In the genomic region with DNA sequence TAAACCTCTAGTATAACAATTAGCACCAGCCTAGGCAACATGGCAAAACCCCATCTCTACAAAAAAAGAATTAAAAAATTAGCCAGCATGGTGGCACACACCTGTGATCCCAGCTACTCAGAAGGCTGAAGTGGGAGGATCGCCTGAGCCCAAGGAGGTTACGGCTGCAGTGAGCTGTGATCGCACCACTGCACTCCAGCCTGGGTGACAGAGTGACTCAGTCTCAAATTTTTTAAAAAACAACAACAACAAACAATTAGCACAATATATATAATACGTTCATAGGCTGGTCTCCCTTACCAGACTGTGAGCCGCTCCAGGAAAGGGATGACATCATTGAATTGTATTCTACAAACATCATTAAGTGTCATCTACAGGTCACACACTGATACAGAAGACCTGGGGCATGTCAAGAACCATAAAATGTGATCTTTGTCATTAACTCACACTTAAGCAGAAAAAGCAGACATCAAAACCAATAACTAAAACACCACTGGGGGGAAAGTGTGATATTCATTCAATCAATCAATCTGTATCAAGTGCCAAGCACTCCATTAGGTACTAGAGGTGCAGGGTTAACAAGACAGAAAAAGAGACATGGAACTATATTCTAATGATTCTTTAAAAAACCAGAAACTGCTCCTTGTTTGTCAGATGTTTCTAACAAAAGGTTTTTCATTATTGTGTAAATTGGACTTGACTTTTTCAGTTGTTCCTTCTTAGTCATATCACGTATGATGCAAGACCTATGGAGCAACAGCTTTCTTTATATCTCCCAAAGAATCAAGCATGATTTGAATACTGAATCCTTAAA, we compare ENCODE assay signal across 14 cellular contexts. TPM values are rescaled to one million over a fixed set of nuclear protein-coding genes. Genes with fewer than 3 reads are reported as not detected.
DNase-seq lines count a peak whose midpoint lies in the region; FAIRE-seq and TF ChIP-seq lines count a peak whose summit lies in the region.
"Had no signal": no experiment of that assay in that cellular context is flagged by ENCODE, and none has a peak within 500 bp of the region (broad histone marks: within the 10 kb centered on the region; RNA-seq: fewer than 3 reads in every experiment).

No MANE protein-coding gene starts in this region.

- H3K27ac ChIP-seq in A673 (ENCODE audit: low read depth, low read length, poor library complexity, severe bottlenecking) (no peak overlapping the region), keratinocyte (ENCODE audit: control insufficient read depth, insufficient read depth, low read length) (no peak overlapping the region)

- H3K9me3 Mint-ChIP-seq in activated CD4-positive, alpha-beta memory T cell treated with anti-CD3 and anti-CD28 coated beads for 36 hours: no peaks in the 10 kb centered on the region
- H3K9me3 Mint-ChIP-seq: endodermal cell, GM23338 had no signal

- H2AFZ ChIP-seq in keratinocyte (ENCODE audit: control insufficient read depth, low read length): no peak overlapping the region
- H2AFZ ChIP-seq: GM23338 had no signal

- no peak overlapping the region for H3K9ac ChIP-seq in keratinocyte (ENCODE audit: control insufficient read depth, extremely low read depth, insufficient read depth, low read length)

- H3K36me3 ChIP-seq in A673 (ENCODE audit: insufficient read depth, low read length, poor library complexity, severe bottlenecking): no peaks in the 10 kb centered on the region
- H3K36me3 ChIP-seq in keratinocyte (ENCODE audit: control insufficient read depth in 2 of 2, extremely low read depth in 1 of 2, insufficient read depth in 2 of 2, low read length in 2 of 2): no peaks in the 10 kb centered on the region

- H3K4me3 Mint-ChIP-seq in activated CD4-positive, alpha-beta memory T cell treated with anti-CD3 and anti-CD28 coated beads for 36 hours: no peak overlapping the region
- H3K4me3 Mint-ChIP-seq: endodermal cell, GM23338 had no signal

- CTCF ChIA-PET in A673 (lab: Charles Lee): no interaction called here
- CTCF ChIA-PET in activated CD4-positive, alpha-beta memory T cell treated with anti-CD3 and anti-CD28 coated beads for 36 hours (lab: Charles Lee): interaction anchor here (1.0 to 5.5 kb wide), 3 partner anchors 18 to 130 kb away, joined by 3 to 39 read pairs (median 6); a partner anchor contains a TSS

- H3K9me3 ChIP-seq in A673 (ENCODE audit: low read depth, low read length, poor library complexity, severe bottlenecking) (no peaks in the 10 kb centered on the region), keratinocyte (ENCODE audit: control insufficient read depth, low read depth, low read length) (no peaks in the 10 kb centered on the region)

- POLR2A ChIA-PET in A673 (lab: Charles Lee; ENCODE audit: low non-redundant PET): no interaction called here
- POLR2A ChIA-PET in activated CD4-positive, alpha-beta memory T cell treated with anti-CD3 and anti-CD28 coated beads for 36 hours (lab: Charles Lee): interaction anchor here (1.0 to 3.7 kb wide), 2 partner anchors 11 to 14 kb away, joined by 3 to 15 read pairs; no protein-coding TSS in a partner anchor

- intact Hi-C loops in A673 (cut with micrococcal nuclease; ENCODE audit: unreplicated experiment): no loop called here
- intact Hi-C loops in activated CD4-positive, alpha-beta memory T cell treated with anti-CD3 and anti-CD28 coated beads for 36 hours (cut with micrococcal nuclease): no loop called here

- no peaks in the 10 kb centered on the region for H3K79me2 ChIP-seq in keratinocyte (ENCODE audit: control insufficient read depth, insufficient read depth, low read length)

- H3K4me1 Mint-ChIP-seq in activated CD4-positive, alpha-beta memory T cell treated with anti-CD3 and anti-CD28 coated beads for 36 hours (ENCODE audit: low read depth): peaks cover 44% of the 10 kb centered on the region

- no peaks in the 10 kb centered on the region for H4K20me1 ChIP-seq in keratinocyte (ENCODE audit: control insufficient read depth, extremely low read depth, insufficient read depth, low read length)

- no peaks in the 10 kb centered on the region for H3K27me3 Mint-ChIP-seq in activated CD4-positive, alpha-beta memory T cell treated with anti-CD3 and anti-CD28 coated beads for 36 hours

- H3K4me3 ChIP-seq in A673 (ENCODE audit: low read depth, low read length, poor library complexity, severe bottlenecking) (no peak overlapping the region), keratinocyte (ENCODE audit: control insufficient read depth in 2 of 3, extremely low read depth in 1 of 3, insufficient read depth in 2 of 3, low read depth in 1 of 3, low read length in 3 of 3) (no peak overlapping the region)
- H3K4me3 ChIP-seq: GM23338 had no signal

- H3K27me3 ChIP-seq in A673 (replicated peaks; ENCODE audit: insufficient read depth, low read depth, low read length, poor library complexity): no peaks in the 10 kb centered on the region
- no peaks in the 10 kb centered on the region for H3K27me3 ChIP-seq in keratinocyte (ENCODE audit: control insufficient read depth, extremely low read depth, insufficient read depth, low read length)

- peaks cover 3% of the 10 kb centered on the region for H3K4me1 ChIP-seq in A673 (ENCODE audit: insufficient read depth, low read length, poor library complexity, severe bottlenecking)
- H3K4me1 ChIP-seq in keratinocyte (ENCODE audit: control insufficient read depth, extremely low read depth, insufficient read depth, low read length): peaks cover 11% of the 10 kb centered on the region

- peak overlapping the region; percentile 24 for H3K27ac Mint-ChIP-seq in activated CD4-positive, alpha-beta memory T cell treated with anti-CD3 and anti-CD28 coated beads for 36 hours
- H3K27ac Mint-ChIP-seq: endodermal cell, GM23338 had no signal

- H3K36me3 Mint-ChIP-seq in activated CD4-positive, alpha-beta memory T cell treated with anti-CD3 and anti-CD28 coated beads for 36 hours: peaks cover 5% of the 10 kb centered on the region

- peak overlapping the region; percentile 38 for H3K4me2 ChIP-seq in keratinocyte (ENCODE audit: control insufficient read depth, extremely low read depth, insufficient read depth, low read depth, low read length)
- H3K4me2 ChIP-seq: GM23338 had no signal

- BruUV-seq in A673 (replicated peaks; lab: Mats Ljungman, UMichigan): no TSS peak

- dilution Hi-C loops in keratinocyte (cut with MboI; ENCODE audit: extremely low pct_ligation_motif_present, low sequenced_read_pairs): no loop called here

- peak; percentile 45 for DNase-seq in A673 (ENCODE audit: low spot score)
- DNase-seq in HCEC 1CT: peak; percentile 84
- no peak for DNase-seq in activated CD4-positive, alpha-beta memory T cell treated with anti-CD3 and anti-CD28 coated beads for 36 hours
- DNase-seq in keratinocyte (ENCODE audit: low read depth, low spot score): no peak
- DNase-seq in NK-92 (lab: John Stamatoyannopoulos, UW; ENCODE audit: unreplicated experiment): no peak
- DNase-seq in globus pallidus (ENCODE audit: low spot score): no peak
- DNase-seq in epidermal melanocyte (ENCODE audit: insufficient read length, low spot score): no peak
- DNase-seq in pons (ENCODE audit: low spot score): no peak
- DNase-seq: activated CD4-positive, CD25-positive, alpha-beta regulatory T cell; endodermal cell; NCI-H1105 treated with DMSO at 0.1 percent for 48 hours; substantia nigra had no signal

- peak; percentile 34 for FAIRE-seq in keratinocyte (lab: Jason Lieb, UNC)

- TF ChIP-seq CTCF in A673 (conservative IDR thresholded peaks at IDR 0.05; ENCODE audit: low read depth, low read length) (no peak), keratinocyte (optimal IDR thresholded peaks at IDR 0.05 in 1 of 3, IDR thresholded peaks at IDR 0.05 in 1 of 3, conservative IDR thresholded peaks at IDR 0.05 in 1 of 3; ENCODE audit: extremely low read depth in 1 of 3, insufficient read depth in 2 of 3, low read length in 3 of 3) (no peak)

- no peaks in the 10 kb centered on the region for H3K9me1 ChIP-seq in keratinocyte (ENCODE audit: control insufficient read depth, extremely low read depth, insufficient read depth, low read length)

RNA-seq across cellular contexts. Expression of a gene that starts 17.8 kb away (rescaled TPM):
- total RNA-seq in A673 (2021): 4.9 and 5.4 TPM in 2 replicates
- total RNA-seq in activated CD4-positive, alpha-beta memory T cell treated with anti-CD3 and anti-CD28 coated beads for 36 hours: 10 to 100 TPM; 13.2 to 13.8 TPM
- polyA plus RNA-seq in keratinocyte: 2.5 to 3.4 TPM (median 2.5 TPM) in 3 replicates
- 2.5 TPM for polyA plus RNA-seq in keratinocyte (2011; ENCODE audit: low read depth)
- 1.5 and 2.4 TPM in 2 replicates for polyA plus RNA-seq in keratinocyte (2011; cell fraction: cytosol; rRNA removed)
- polyA plus RNA-seq in keratinocyte (2011; cell fraction: nucleus; rRNA removed): 3.5 TPM in 2 replicates
- 2.4 and 2.9 TPM in 2 replicates for polyA plus RNA-seq in keratinocyte (2012; ENCODE audit: low replicate concordance)
- polyA minus RNA-seq in keratinocyte: 1.2 to 5.5 TPM (median 2.8 TPM) in 3 replicates
- 2.3 TPM for polyA minus RNA-seq in keratinocyte (2011; cell fraction: cytosol; rRNA and poly(A)+ RNA removed)
- 3.4 and 5.9 TPM in 2 replicates for polyA minus RNA-seq in keratinocyte (2011; cell fraction: nucleus; rRNA and poly(A)+ RNA removed)
- total RNA-seq: G401 had no signal

RNA-seq across cellular contexts. Expression of a gene that starts 48.0 kb away (rescaled TPM):
- 6.2 and 7.4 TPM in 2 replicates for total RNA-seq in A673 (2021)
- 1 to 10 TPM; 5.4 to 6.4 TPM for total RNA-seq in activated CD4-positive, alpha-beta memory T cell treated with anti-CD3 and anti-CD28 coated beads for 36 hours
- polyA plus RNA-seq in keratinocyte: 11.5 to 15.6 TPM (median 14.4 TPM) in 3 replicates
- 11.0 TPM for polyA plus RNA-seq in keratinocyte (2011; ENCODE audit: low read depth)
- 12.4 and 17.3 TPM in 2 replicates for polyA plus RNA-seq in keratinocyte (2011; cell fraction: cytosol; rRNA removed)
- polyA plus RNA-seq in keratinocyte (2011; cell fraction: nucleus; rRNA removed): 8.0 and 10.3 TPM in 2 replicates
- polyA plus RNA-seq in keratinocyte (2012; ENCODE audit: low replicate concordance): 7.9 and 10.7 TPM in 2 replicates
- polyA minus RNA-seq in keratinocyte: 1.4 to 9.3 TPM (median 8.3 TPM) in 3 replicates
- polyA minus RNA-seq in keratinocyte (2011; cell fraction: cytosol; rRNA and poly(A)+ RNA removed): 15.5 TPM
- 5.0 and 5.8 TPM in 2 replicates for polyA minus RNA-seq in keratinocyte (2011; cell fraction: nucleus; rRNA and poly(A)+ RNA removed)

Comparison
In these comparisons a context has a peak if more than half of its experiments do, and no peak if none do; other contexts are left out.
1. DNase-seq: peak in A673 (single experiment) and HCEC 1CT (single experiment); none in activated CD4-positive, alpha-beta memory T cell treated with anti-CD3 and anti-CD28 coated beads for 36 hours (single experiment), keratinocyte (single experiment), NK-92 (single experiment), globus pallidus (single experiment), epidermal melanocyte (single experiment) and pons (single experiment).